ENCODE assay signal across 1 cellular context in the genomic region with DNA sequence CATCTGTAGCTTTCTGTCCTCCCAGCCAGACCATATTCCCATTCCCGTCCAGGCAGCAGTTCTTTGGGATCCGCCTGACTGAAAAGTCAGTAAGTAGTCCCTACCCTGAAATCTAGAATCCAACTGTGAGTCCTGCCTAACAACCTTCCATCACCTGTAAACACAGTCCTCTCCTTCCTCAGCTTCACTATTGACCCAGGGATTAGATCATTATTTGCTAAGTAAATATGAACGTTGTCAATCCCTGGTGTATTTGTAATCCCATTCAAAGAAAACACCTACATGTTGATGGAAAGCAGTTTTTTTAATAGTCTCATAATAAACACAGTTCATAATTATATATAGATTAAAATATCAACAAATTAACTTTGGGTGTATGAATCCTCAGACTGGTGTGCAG.
TF ChIP-seq lines count a peak whose summit lies in the region.

No MANE protein-coding gene starts in this region.

TF ChIP-seq in HepG2, 621 proteins besides CTCF, POLR2A, EP300 and RAD21 (continued from another document and continues in another):
- TF ChIP-seq ISL2 (CRISPR knock-in tag; IDR thresholded peaks at IDR 0.05) = peak; percentile 66; the same call in 1 of the 2 replicates
- no peak for TF ChIP-seq TMF1 (CRISPR knock-in tag; IDR thresholded peaks at IDR 0.05; ENCODE audit: low read depth)
- no peak for TF ChIP-seq RAD51 (IDR thresholded peaks at IDR 0.05; ENCODE audit: borderline replicate concordance)
- no peak for TF ChIP-seq MZF1 (CRISPR knock-in tag; IDR thresholded peaks at IDR 0.05; ENCODE audit: borderline replicate concordance)
- TF ChIP-seq ZNF510 (CRISPR knock-in tag; IDR thresholded peaks at IDR 0.05; ENCODE audit: low read depth) = no peak
- TF ChIP-seq GATAD2A (CRISPR knock-in tag; IDR thresholded peaks at IDR 0.05) = peak; percentile 93
- TF ChIP-seq ZNF775 (CRISPR knock-in tag; IDR thresholded peaks at IDR 0.05; ENCODE audit: borderline replicate concordance) = no peak
- no peak for TF ChIP-seq MAF1 (CRISPR knock-in tag; IDR thresholded peaks at IDR 0.05; ENCODE audit: borderline replicate concordance)
- TF ChIP-seq, protein P1, sequence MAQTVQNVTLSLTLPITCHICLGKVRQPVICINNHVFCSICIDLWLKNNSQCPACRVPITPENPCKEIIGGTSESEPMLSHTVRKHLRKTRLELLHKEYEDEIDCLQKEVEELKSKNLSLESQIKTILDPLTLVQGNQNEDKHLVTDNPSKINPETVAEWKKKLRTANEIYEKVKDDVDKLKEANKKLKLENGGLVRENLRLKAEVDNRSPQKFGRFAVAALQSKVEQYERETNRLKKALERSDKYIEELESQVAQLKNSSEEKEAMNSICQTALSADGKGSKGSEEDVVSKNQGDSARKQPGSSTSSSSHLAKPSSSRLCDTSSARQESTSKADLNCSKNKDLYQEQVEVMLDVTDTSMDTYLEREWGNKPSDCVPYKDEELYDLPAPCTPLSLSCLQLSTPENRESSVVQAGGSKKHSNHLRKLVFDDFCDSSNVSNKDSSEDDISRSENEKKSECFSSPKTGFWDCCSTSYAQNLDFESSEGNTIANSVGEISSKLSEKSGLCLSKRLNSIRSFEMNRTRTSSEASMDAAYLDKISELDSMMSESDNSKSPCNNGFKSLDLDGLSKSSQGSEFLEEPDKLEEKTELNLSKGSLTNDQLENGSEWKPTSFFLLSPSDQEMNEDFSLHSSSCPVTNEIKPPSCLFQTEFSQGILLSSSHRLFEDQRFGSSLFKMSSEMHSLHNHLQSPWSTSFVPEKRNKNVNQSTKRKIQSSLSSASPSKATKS (CRISPR knock-in tag; IDR thresholded peaks at IDR 0.05) = no peak
- TF ChIP-seq ZSCAN9 (CRISPR knock-in tag; IDR thresholded peaks at IDR 0.05; ENCODE audit: borderline replicate concordance) = 0 out of 2 replicates have a peak, but pooled peaks have one; percentile 72
- TF ChIP-seq SNAI1 (CRISPR knock-in tag; IDR thresholded peaks at IDR 0.05; ENCODE audit: borderline replicate concordance) = no peak
- TF ChIP-seq NONO (IDR thresholded peaks at IDR 0.05) = no peak
- no peak for TF ChIP-seq NONO (CRISPR knock-in tag; conservative IDR thresholded peaks at IDR 0.05)
- TF ChIP-seq CREM (IDR thresholded peaks at IDR 0.05) = peak; percentile 76
- TF ChIP-seq CREM (CRISPR knock-in tag; IDR thresholded peaks at IDR 0.05) = no peak
- TF ChIP-seq, protein P2, sequence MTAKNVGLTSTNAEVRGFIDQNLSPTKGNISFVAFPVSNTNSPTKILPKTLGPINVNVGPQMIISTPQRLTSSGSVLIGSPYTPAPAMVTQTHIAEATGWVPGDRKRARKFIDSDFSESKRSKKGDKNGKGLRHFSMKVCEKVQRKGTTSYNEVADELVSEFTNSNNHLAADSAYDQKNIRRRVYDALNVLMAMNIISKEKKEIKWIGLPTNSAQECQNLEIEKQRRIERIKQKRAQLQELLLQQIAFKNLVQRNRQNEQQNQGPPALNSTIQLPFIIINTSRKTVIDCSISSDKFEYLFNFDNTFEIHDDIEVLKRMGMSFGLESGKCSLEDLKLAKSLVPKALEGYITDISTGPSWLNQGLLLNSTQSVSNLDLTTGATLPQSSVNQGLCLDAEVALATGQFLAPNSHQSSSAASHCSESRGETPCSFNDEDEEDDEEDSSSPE (CRISPR knock-in tag; IDR thresholded peaks at IDR 0.05) = 0 out of 2 replicates have a peak, but pooled peaks have one; percentile 27
- TF ChIP-seq SALL1 (CRISPR knock-in tag; IDR thresholded peaks at IDR 0.05) = no peak; the same call in 1 of the 2 replicates
- TF ChIP-seq ZNF124 (CRISPR knock-in tag; IDR thresholded peaks at IDR 0.05) = no peak
- TF ChIP-seq MYNN (CRISPR knock-in tag; IDR thresholded peaks at IDR 0.05; ENCODE audit: low read depth) = no peak
- TF ChIP-seq ZNF83 (CRISPR knock-in tag; IDR thresholded peaks at IDR 0.05; ENCODE audit: borderline replicate concordance) = no peak
- TF ChIP-seq, protein P3, sequence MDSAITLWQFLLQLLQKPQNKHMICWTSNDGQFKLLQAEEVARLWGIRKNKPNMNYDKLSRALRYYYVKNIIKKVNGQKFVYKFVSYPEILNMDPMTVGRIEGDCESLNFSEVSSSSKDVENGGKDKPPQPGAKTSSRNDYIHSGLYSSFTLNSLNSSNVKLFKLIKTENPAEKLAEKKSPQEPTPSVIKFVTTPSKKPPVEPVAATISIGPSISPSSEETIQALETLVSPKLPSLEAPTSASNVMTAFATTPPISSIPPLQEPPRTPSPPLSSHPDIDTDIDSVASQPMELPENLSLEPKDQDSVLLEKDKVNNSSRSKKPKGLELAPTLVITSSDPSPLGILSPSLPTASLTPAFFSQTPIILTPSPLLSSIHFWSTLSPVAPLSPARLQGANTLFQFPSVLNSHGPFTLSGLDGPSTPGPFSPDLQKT (CRISPR knock-in tag; IDR thresholded peaks at IDR 0.05; ENCODE audit: borderline replicate concordance) = no peak
- no peak for TF ChIP-seq PTBP1 (IDR thresholded peaks at IDR 0.05; ENCODE audit: low read depth, low read length, poor library complexity, severe bottlenecking)
- no peak for TF ChIP-seq ZFP62 (CRISPR knock-in tag; IDR thresholded peaks at IDR 0.05)
- TF ChIP-seq, protein P4, sequence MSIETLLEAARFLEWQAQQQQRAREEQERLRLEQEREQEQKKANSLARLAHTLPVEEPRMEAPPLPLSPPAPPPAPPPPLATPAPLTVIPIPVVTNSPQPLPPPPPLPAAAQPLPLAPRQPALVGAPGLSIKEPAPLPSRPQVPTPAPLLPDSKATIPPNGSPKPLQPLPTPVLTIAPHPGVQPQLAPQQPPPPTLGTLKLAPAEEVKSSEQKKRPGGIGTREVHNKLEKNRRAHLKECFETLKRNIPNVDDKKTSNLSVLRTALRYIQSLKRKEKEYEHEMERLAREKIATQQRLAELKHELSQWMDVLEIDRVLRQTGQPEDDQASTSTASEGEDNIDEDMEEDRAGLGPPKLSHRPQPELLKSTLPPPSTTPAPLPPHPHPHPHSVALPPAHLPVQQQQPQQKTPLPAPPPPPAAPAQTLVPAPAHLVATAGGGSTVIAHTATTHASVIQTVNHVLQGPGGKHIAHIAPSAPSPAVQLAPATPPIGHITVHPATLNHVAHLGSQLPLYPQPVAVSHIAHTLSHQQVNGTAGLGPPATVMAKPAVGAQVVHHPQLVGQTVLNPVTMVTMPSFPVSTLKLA (IDR thresholded peaks at IDR 0.05) = peak; percentile 21; the same call in 1 of the 2 replicates
- TF ChIP-seq, protein P5, sequence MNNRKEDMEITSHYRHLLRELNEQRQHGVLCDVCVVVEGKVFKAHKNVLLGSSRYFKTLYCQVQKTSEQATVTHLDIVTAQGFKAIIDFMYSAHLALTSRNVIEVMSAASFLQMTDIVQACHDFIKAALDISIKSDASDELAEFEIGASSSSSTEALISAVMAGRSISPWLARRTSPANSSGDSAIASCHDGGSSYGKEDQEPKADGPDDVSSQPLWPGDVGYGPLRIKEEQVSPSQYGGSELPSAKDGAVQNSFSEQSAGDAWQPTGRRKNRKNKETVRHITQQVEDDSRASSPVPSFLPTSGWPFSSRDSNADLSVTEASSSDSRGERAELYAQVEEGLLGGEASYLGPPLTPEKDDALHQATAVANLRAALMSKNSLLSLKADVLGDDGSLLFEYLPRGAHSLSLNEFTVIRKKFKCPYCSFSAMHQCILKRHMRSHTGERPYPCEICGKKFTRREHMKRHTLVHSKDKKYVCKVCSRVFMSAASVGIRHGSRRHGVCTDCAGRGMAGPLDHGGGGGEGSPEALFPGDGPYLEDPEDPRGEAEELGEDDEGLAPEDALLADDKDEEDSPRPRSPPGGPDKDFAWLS (CRISPR knock-in tag; IDR thresholded peaks at IDR 0.05; ENCODE audit: borderline replicate concordance) = no peak
- TF ChIP-seq, protein P6, sequence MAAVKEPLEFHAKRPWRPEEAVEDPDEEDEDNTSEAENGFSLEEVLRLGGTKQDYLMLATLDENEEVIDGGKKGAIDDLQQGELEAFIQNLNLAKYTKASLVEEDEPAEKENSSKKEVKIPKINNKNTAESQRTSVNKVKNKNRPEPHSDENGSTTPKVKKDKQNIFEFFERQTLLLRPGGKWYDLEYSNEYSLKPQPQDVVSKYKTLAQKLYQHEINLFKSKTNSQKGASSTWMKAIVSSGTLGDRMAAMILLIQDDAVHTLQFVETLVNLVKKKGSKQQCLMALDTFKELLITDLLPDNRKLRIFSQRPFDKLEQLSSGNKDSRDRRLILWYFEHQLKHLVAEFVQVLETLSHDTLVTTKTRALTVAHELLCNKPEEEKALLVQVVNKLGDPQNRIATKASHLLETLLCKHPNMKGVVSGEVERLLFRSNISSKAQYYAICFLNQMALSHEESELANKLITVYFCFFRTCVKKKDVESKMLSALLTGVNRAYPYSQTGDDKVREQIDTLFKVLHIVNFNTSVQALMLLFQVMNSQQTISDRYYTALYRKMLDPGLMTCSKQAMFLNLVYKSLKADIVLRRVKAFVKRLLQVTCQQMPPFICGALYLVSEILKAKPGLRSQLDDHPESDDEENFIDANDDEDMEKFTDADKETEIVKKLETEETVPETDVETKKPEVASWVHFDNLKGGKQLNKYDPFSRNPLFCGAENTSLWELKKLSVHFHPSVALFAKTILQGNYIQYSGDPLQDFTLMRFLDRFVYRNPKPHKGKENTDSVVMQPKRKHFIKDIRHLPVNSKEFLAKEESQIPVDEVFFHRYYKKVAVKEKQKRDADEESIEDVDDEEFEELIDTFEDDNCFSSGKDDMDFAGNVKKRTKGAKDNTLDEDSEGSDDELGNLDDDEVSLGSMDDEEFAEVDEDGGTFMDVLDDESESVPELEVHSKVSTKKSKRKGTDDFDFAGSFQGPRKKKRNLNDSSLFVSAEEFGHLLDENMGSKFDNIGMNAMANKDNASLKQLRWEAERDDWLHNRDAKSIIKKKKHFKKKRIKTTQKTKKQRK (IDR thresholded peaks at IDR 0.05; ENCODE audit: low read length) = no peak
- TF ChIP-seq, protein P7, sequence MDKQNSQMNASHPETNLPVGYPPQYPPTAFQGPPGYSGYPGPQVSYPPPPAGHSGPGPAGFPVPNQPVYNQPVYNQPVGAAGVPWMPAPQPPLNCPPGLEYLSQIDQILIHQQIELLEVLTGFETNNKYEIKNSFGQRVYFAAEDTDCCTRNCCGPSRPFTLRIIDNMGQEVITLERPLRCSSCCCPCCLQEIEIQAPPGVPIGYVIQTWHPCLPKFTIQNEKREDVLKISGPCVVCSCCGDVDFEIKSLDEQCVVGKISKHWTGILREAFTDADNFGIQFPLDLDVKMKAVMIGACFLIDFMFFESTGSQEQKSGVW (CRISPR knock-in tag; IDR thresholded peaks at IDR 0.05; ENCODE audit: borderline replicate concordance) = no peak
- TF ChIP-seq ELF1 (CRISPR knock-in tag; IDR thresholded peaks at IDR 0.05) = no peak
- TF ChIP-seq ASH2L (IDR thresholded peaks at IDR 0.05; ENCODE audit: insufficient read length, low read depth, low read length) = no peak
- TF ChIP-seq ATRX (CRISPR knock-in tag; IDR thresholded peaks at IDR 0.05; ENCODE audit: borderline replicate concordance) = no peak
- TF ChIP-seq, protein P8, sequence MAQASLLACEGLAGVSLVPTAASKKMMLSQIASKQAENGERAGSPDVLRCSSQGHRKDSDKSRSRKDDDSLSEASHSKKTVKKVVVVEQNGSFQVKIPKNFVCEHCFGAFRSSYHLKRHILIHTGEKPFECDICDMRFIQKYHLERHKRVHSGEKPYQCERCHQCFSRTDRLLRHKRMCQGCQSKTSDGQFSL (CRISPR knock-in tag; IDR thresholded peaks at IDR 0.05) = no peak
- TF ChIP-seq, protein P9, sequence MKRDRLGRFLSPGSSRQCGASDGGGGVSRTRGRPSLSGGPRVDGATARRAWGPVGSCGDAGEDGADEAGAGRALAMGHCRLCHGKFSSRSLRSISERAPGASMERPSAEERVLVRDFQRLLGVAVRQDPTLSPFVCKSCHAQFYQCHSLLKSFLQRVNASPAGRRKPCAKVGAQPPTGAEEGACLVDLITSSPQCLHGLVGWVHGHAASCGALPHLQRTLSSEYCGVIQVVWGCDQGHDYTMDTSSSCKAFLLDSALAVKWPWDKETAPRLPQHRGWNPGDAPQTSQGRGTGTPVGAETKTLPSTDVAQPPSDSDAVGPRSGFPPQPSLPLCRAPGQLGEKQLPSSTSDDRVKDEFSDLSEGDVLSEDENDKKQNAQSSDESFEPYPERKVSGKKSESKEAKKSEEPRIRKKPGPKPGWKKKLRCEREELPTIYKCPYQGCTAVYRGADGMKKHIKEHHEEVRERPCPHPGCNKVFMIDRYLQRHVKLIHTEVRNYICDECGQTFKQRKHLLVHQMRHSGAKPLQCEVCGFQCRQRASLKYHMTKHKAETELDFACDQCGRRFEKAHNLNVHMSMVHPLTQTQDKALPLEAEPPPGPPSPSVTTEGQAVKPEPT (CRISPR knock-in tag; IDR thresholded peaks at IDR 0.05; ENCODE audit: low read depth) = no peak
- TF ChIP-seq, protein P10, sequence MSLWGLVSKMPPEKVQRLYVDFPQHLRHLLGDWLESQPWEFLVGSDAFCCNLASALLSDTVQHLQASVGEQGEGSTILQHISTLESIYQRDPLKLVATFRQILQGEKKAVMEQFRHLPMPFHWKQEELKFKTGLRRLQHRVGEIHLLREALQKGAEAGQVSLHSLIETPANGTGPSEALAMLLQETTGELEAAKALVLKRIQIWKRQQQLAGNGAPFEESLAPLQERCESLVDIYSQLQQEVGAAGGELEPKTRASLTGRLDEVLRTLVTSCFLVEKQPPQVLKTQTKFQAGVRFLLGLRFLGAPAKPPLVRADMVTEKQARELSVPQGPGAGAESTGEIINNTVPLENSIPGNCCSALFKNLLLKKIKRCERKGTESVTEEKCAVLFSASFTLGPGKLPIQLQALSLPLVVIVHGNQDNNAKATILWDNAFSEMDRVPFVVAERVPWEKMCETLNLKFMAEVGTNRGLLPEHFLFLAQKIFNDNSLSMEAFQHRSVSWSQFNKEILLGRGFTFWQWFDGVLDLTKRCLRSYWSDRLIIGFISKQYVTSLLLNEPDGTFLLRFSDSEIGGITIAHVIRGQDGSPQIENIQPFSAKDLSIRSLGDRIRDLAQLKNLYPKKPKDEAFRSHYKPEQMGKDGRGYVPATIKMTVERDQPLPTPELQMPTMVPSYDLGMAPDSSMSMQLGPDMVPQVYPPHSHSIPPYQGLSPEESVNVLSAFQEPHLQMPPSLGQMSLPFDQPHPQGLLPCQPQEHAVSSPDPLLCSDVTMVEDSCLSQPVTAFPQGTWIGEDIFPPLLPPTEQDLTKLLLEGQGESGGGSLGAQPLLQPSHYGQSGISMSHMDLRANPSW (CRISPR knock-in tag; IDR thresholded peaks at IDR 0.05; ENCODE audit: borderline replicate concordance) = no peak
- no peak for TF ChIP-seq RFX5 (IDR thresholded peaks at IDR 0.05; ENCODE audit: low read depth, low read length)
- TF ChIP-seq RFX1 (IDR thresholded peaks at IDR 0.05) = no peak
- no peak for TF ChIP-seq ZNF260 (CRISPR knock-in tag; IDR thresholded peaks at IDR 0.05; ENCODE audit: borderline replicate concordance, low read depth)
- no peak for TF ChIP-seq CBX2 (IDR thresholded peaks at IDR 0.05; ENCODE audit: low read depth, low read length)
- no peak for TF ChIP-seq CBX2 (CRISPR knock-in tag; IDR thresholded peaks at IDR 0.05; ENCODE audit: low read depth)
- no peak for TF ChIP-seq ZNF17 (CRISPR knock-in tag; IDR thresholded peaks at IDR 0.05)
- TF ChIP-seq DPF2 (CRISPR knock-in tag; IDR thresholded peaks at IDR 0.05; ENCODE audit: borderline replicate concordance, low read depth) = peak; percentile 87
- no peak for TF ChIP-seq SPEN (CRISPR knock-in tag; IDR thresholded peaks at IDR 0.05; ENCODE audit: low read depth)
- no peak for TF ChIP-seq ZKSCAN5 (CRISPR knock-in tag; IDR thresholded peaks at IDR 0.05)
- no peak for TF ChIP-seq NR1H2 (CRISPR knock-in tag; IDR thresholded peaks at IDR 0.05; ENCODE audit: borderline replicate concordance, low read depth)
- TF ChIP-seq, protein P11, sequence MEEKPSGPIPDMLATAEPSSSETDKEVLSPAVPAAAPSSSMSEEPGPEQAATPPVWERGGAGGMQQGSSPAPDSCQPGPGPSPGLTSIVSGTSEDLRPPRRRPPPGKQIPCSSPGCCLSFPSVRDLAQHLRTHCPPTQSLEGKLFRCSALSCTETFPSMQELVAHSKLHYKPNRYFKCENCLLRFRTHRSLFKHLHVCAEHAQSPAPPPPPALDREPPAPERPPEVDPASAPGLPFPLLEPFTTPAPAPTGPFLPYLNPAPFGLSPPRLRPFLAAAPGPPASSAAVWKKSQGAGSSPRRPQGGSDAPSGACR (CRISPR knock-in tag; IDR thresholded peaks at IDR 0.05) = no peak; the same call in 1 of the 2 replicates
